10 cellular contexts compared by ENCODE assay signal in the genomic region with DNA sequence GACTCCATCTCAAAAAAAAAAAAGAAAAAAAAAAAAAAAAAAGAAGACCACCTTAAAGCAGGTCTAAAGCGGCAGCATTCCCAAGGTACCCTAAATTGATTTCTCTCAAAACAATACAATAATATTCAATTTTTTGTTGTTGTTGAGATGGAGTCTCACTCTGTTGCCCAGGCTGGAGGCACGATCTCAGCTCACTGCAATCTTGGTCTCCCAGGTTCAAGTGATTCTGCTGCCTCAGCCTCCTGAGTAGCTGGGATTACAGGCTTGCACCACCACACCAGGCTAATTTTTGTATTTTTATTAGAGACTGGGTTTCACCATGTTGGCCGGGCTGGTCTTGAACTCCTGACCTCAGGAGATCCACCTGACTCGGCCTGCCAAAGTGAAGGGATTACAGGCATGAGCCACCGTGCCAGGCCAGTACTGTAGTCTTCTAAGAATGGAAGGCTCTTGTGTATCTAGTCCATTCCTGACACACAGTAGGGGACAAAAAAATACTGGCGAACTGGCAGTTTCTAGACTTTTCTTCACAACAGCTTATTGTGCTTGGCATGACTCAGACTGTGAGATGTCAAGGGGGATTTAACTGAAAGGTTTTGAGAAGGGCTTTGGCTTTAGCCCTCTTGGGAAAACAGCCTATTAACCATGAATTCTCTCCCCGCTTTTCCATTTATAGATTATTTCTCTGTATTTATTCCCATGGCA. TPM values are rescaled to one million over a fixed set of nuclear protein-coding genes. Genes with fewer than 3 reads are reported as not detected.
DNase-seq lines count a peak whose midpoint lies in the region; ATAC-seq lines count a peak whose summit lies in the region.
"Had no signal": no experiment of that assay in that cellular context is flagged by ENCODE, and none has a peak within 500 bp of the region (broad histone marks: within the 10 kb centered on the region; RNA-seq: fewer than 3 reads in every experiment).

No MANE protein-coding gene starts in this region.

- no peaks in the 10 kb centered on the region for H3K27me3 Mint-ChIP-seq in activated T-cell treated with anti-CD3 and anti-CD28 coated beads, Interleukin-2, amount 50 U/mL, for 72 hours (ENCODE audit: low read depth)
- no peaks in the 10 kb centered on the region for H3K27me3 Mint-ChIP-seq in stimulated activated naive CD8-positive, alpha-beta T cell treated with anti-CD3 and anti-CD28 coated beads, Interleukin-15, amount 100 ng/mL, for 72 hours

- peak; percentile 51 to 55 for ATAC-seq in activated T-cell treated with anti-CD3 and anti-CD28 coated beads, Interleukin-2, amount 50 U/mL, for 72 hours (replicated peaks in 1 of 2)
- ATAC-seq in HG03064 (IDR thresholded peaks at IDR 0.05; ENCODE audit: low read depth, unreplicated experiment): peak; percentile 28
- peak in 1 of 2 donors; percentile 17 for ATAC-seq in activated naive CD4-positive, alpha-beta T cell treated with anti-CD3 and anti-CD28 coated beads, Interleukin-2, amount 50 U/mL, for 72 hours
- ATAC-seq in stimulated activated naive CD8-positive, alpha-beta T cell treated with anti-CD3 and anti-CD28 coated beads, Interleukin-15, amount 100 ng/mL, for 72 hours: peak; percentile 59

- DNase-seq in activated T-cell treated with anti-CD3 and anti-CD28 coated beads, Interleukin-2, amount 50 U/mL, for 72 hours: no peak
- no peak for DNase-seq in activated T-cell treated with anti-CD3 and anti-CD28 coated beads, Interleukin-2, amount 50 U/mL, for 48 hours
- no peak for DNase-seq in activated naive CD4-positive, alpha-beta T cell treated with anti-CD3 and anti-CD28 coated beads, Interleukin-2, amount 50 U/mL, for 72 hours (ENCODE audit: low spot score in 2 of 2)
- peak; percentile 17 to 33 for DNase-seq in stimulated activated naive CD8-positive, alpha-beta T cell treated with anti-CD3 and anti-CD28 coated beads, Interleukin-15, amount 100 ng/mL, for 72 hours
- no peak for DNase-seq in effector CD4-positive, alpha-beta T cell
- DNase-seq in hippocampal formation (lab: John Stamatoyannopoulos, UW) (no peak), CD1c-positive myeloid dendritic cell (ENCODE audit: extremely low spot score) (no peak)
- DNase-seq: KBM-7; stimulated activated CD4-positive, alpha-beta T cell treated with anti-CD3 and anti-CD28 coated beads, Interleukin-1b, Interleukin-23, amount 100 ng/mL, for 48 hours had no signal

- peak overlapping the region; percentile 62 to 76 for H3K4me3 Mint-ChIP-seq in activated T-cell treated with anti-CD3 and anti-CD28 coated beads, Interleukin-2, amount 50 U/mL, for 72 hours
- peak overlapping the region; percentile 38 to 64 for H3K4me3 Mint-ChIP-seq in stimulated activated naive CD8-positive, alpha-beta T cell treated with anti-CD3 and anti-CD28 coated beads, Interleukin-15, amount 100 ng/mL, for 72 hours

- peak overlapping the region; percentile 98 for H3K27ac Mint-ChIP-seq in activated T-cell treated with anti-CD3 and anti-CD28 coated beads, Interleukin-2, amount 50 U/mL, for 72 hours
- peak overlapping the region; percentile 81 to 96 for H3K27ac Mint-ChIP-seq in activated naive CD4-positive, alpha-beta T cell treated with anti-CD3 and anti-CD28 coated beads, Interleukin-2, amount 50 U/mL, for 72 hours
- H3K27ac Mint-ChIP-seq in stimulated activated naive CD8-positive, alpha-beta T cell treated with anti-CD3 and anti-CD28 coated beads, Interleukin-15, amount 100 ng/mL, for 72 hours: peak overlapping the region; percentile 86 to 98

- peaks cover 86% of the 10 kb centered on the region for H3K4me1 Mint-ChIP-seq in activated T-cell treated with anti-CD3 and anti-CD28 coated beads, Interleukin-2, amount 50 U/mL, for 72 hours (ENCODE audit: low read depth)
- peaks cover 90% of the 10 kb centered on the region for H3K4me1 Mint-ChIP-seq in stimulated activated naive CD8-positive, alpha-beta T cell treated with anti-CD3 and anti-CD28 coated beads, Interleukin-15, amount 100 ng/mL, for 72 hours

- H3K36me3 Mint-ChIP-seq in activated T-cell treated with anti-CD3 and anti-CD28 coated beads, Interleukin-2, amount 50 U/mL, for 72 hours (ENCODE audit: insufficient read depth in 2 of 2): peaks cover 5 to 22% of the 10 kb centered on the region in 2 donors
- peaks cover 0 to 30% of the 10 kb centered on the region in 2 donors for H3K36me3 Mint-ChIP-seq in activated naive CD4-positive, alpha-beta T cell treated with anti-CD3 and anti-CD28 coated beads, Interleukin-2, amount 50 U/mL, for 72 hours

- H3K9me3 Mint-ChIP-seq in activated T-cell treated with anti-CD3 and anti-CD28 coated beads, Interleukin-2, amount 50 U/mL, for 72 hours: no peaks in the 10 kb centered on the region
- H3K9me3 Mint-ChIP-seq in activated naive CD4-positive, alpha-beta T cell treated with anti-CD3 and anti-CD28 coated beads, Interleukin-2, amount 50 U/mL, for 72 hours: no peaks in the 10 kb centered on the region
- peaks cover 0 to 4% of the 10 kb centered on the region in 2 donors for H3K9me3 Mint-ChIP-seq in stimulated activated naive CD8-positive, alpha-beta T cell treated with anti-CD3 and anti-CD28 coated beads, Interleukin-15, amount 100 ng/mL, for 72 hours

RNA-seq across cellular contexts. Expression of a gene that starts 17.3 kb away (rescaled TPM):
- total RNA-seq in activated T-cell treated with anti-CD3 and anti-CD28 coated beads, Interleukin-2, amount 50 U/mL, for 72 hours: 10 to 100 TPM; 50.0 to 57.2 TPM
- 10 to 100 TPM; 26.8 to 44.4 TPM for total RNA-seq in activated naive CD4-positive, alpha-beta T cell treated with anti-CD3 and anti-CD28 coated beads, Interleukin-2, amount 50 U/mL, for 72 hours

RNA-seq across cellular contexts. Expression of a gene that starts 59.9 kb away (rescaled TPM):
- total RNA-seq in activated T-cell treated with anti-CD3 and anti-CD28 coated beads, Interleukin-2, amount 50 U/mL, for 72 hours: 10 to 100 TPM; 57.5 to 59.5 TPM
- 10 to 100 TPM; 50.3 to 75.4 TPM for total RNA-seq in activated naive CD4-positive, alpha-beta T cell treated with anti-CD3 and anti-CD28 coated beads, Interleukin-2, amount 50 U/mL, for 72 hours

Comparison
In these comparisons a context has a peak if more than half of its experiments do, and no peak if none do; other contexts are left out.
1. DNase-seq: peak in stimulated activated naive CD8-positive, alpha-beta T cell treated with anti-CD3 and anti-CD28 coated beads, Interleukin-15, amount 100 ng/mL, for 72 hours (2 of 2); none in activated T-cell treated with anti-CD3 and anti-CD28 coated beads, Interleukin-2, amount 50 U/mL, for 72 hours (0 of 2), activated T-cell treated with anti-CD3 and anti-CD28 coated beads, Interleukin-2, amount 50 U/mL, for 48 hours (0 of 2), activated naive CD4-positive, alpha-beta T cell treated with anti-CD3 and anti-CD28 coated beads, Interleukin-2, amount 50 U/mL, for 72 hours (0 of 2), effector CD4-positive, alpha-beta T cell (single experiment), hippocampal formation (0 of 2) and CD1c-positive myeloid dendritic cell (single experiment).
2. Peak in every context shown above with its lines, with median percentiles within 50 percentile points of each other: H3K27ac Mint-ChIP-seq.